In genomic region chr15:27855137-27855536, GRCh38 we compare ENCODE assay signal across 38 cellular contexts.
"Had no signal": no experiment of that assay in that cellular context is flagged by ENCODE, and none has a peak within 500 bp of the region (broad histone marks: within the 10 kb centered on the region; RNA-seq: fewer than 3 reads in every experiment).

No MANE protein-coding gene starts in this region.

- H3K4me1 ChIP-seq: adrenal gland, body of pancreas, breast epithelium, Peyer's patch had no signal

- H3K27ac Mint-ChIP-seq: activated B cell treated with CpG ODN at 0.5 μM for 24 hours; activated CD8-positive, alpha-beta T cell treated with anti-CD3 and anti-CD28 coated beads for 36 hours; activated naive CD4-positive, alpha-beta T cell treated with anti-CD3 and anti-CD28 coated beads, Interleukin-2, amount 50 U/mL, for 72 hours; activated T-cell treated with anti-CD3 and anti-CD28 coated beads, Interleukin-2, amount 50 U/mL, for 72 hours; activated T-helper 17 cell treated with anti-CD3 and anti-CD28 coated beads, Interleukin-2, amount 50 U/mL, for 72 hours; T-cell; T-helper 17 cell had no signal

- H3K36me3 Mint-ChIP-seq: T-cell had no signal

- H3K4me3 Mint-ChIP-seq: activated B cell treated with CpG ODN at 0.5 μM for 24 hours; activated CD8-positive, alpha-beta T cell treated with anti-CD3 and anti-CD28 coated beads for 36 hours; activated T-cell treated with anti-CD3 and anti-CD28 coated beads, Interleukin-2, amount 50 U/mL, for 72 hours; activated T-helper 17 cell treated with anti-CD3 and anti-CD28 coated beads, Interleukin-2, amount 50 U/mL, for 72 hours; T-cell; T-helper 17 cell had no signal

- H3K4me1 Mint-ChIP-seq: activated B cell treated with CpG ODN at 0.5 μM for 24 hours; activated T-helper 17 cell treated with anti-CD3 and anti-CD28 coated beads, Interleukin-2, amount 50 U/mL, for 72 hours; T-cell; T-helper 17 cell had no signal

- DNase-seq: activated B cell treated with CpG ODN at 0.5 μM for 24 hours; activated CD4-positive, alpha-beta T cell treated with anti-CD3 and anti-CD28 coated beads for 4 hours; activated CD4-positive, alpha-beta T cell treated with anti-CD3 and anti-CD28 coated beads, Interleukin-2, amount 50 U/mL, for 4 hours; activated CD4-positive, CD25-positive, alpha-beta regulatory T cell treated with anti-CD3 and anti-CD28 coated beads, Interleukin-2, amount 50 U/mL, for 72 hours; activated CD8-positive, alpha-beta T cell treated with anti-CD3 and anti-CD28 coated beads for 36 hours; activated effector memory CD4-positive, alpha-beta T cell treated with anti-CD3 and anti-CD28 coated beads, Interleukin-2, amount 50 U/mL, for 16 hours; activated naive CD4-positive, alpha-beta T cell; activated T-cell treated with anti-CD3 and anti-CD28 coated beads, Interleukin-2, amount 50 U/mL, for 1 hour; activated T-cell treated with anti-CD3 and anti-CD28 coated beads, Interleukin-2, amount 50 U/mL, for 72 hours; adrenal gland; body of pancreas; caudate nucleus; cerebellar nuclear complex; Kasumi-1; KBM-7; MG63; NCI-H1048; NCI-H1105 treated with DMSO at 0.1 percent for 48 hours; NCI-H1436; NCI-H1694; NCI-H2029; NCI-H510A; NCI-H526; NCI-H748 treated with DMSO at 0.1 percent for 48 hours; NK-92 treated with Interleukin-12 subunit alpha and Interleukin-12 subunit beta, amount 100 ng/mL, for 24 hours; PC-3; Peyer's patch; RPMI8226; SIG-M5; T-cell; T-helper 17 cell; T-helper 9 cell had no signal

- ATAC-seq: activated CD8-positive, alpha-beta T cell treated with anti-CD3 and anti-CD28 coated beads for 36 hours; activated naive CD4-positive, alpha-beta T cell treated with anti-CD3 and anti-CD28 coated beads, Interleukin-2, amount 50 U/mL, for 72 hours; activated T-cell treated with anti-CD3 and anti-CD28 coated beads, Interleukin-2, amount 50 U/mL, for 72 hours; activated T-helper 17 cell treated with anti-CD3 and anti-CD28 coated beads, Interleukin-2, amount 50 U/mL, for 72 hours; body of pancreas; PC-3; Right ventricle myocardium inferior; SK-N-SH treated with all-trans-retinoic acid at 6 μM for 48 hours; T-cell; T-helper 17 cell had no signal

- H3K27ac ChIP-seq: adrenal gland, body of pancreas, breast epithelium, Peyer's patch, VCaP had no signal

- H3K36me3 ChIP-seq: adrenal gland, breast epithelium, MG63, Peyer's patch had no signal

- H3K27me3 ChIP-seq: adrenal gland, body of pancreas, breast epithelium, MG63, Peyer's patch had no signal

- H3K9me3 ChIP-seq: adrenal gland, body of pancreas, MG63 had no signal

- H3K4me3 ChIP-seq: adrenal gland, body of pancreas, breast epithelium, MG63, Peyer's patch had no signal

- H3K27me3 Mint-ChIP-seq: activated B cell treated with CpG ODN at 0.5 μM for 24 hours; activated CD8-positive, alpha-beta T cell treated with anti-CD3 and anti-CD28 coated beads for 36 hours; activated T-helper 17 cell treated with anti-CD3 and anti-CD28 coated beads, Interleukin-2, amount 50 U/mL, for 72 hours; T-cell; T-helper 17 cell had no signal
